Comparison of ENCODE assay signal across 7 cellular contexts in genomic region chr2:123908522-123908921, GRCh38.
"Had no signal": no experiment of that assay in that cellular context is flagged by ENCODE, and none has a peak within 500 bp of the region (broad histone marks: within the 10 kb centered on the region; RNA-seq: fewer than 3 reads in every experiment).

No MANE protein-coding gene starts in this region.

- ATAC-seq: HepG2, K562 had no signal

- H3K27ac Mint-ChIP-seq: IgD-negative memory B cell had no signal

- FAIRE-seq: HepG2, HTR-8/SVneo, K562 had no signal

- H3K4me3 ChIP-seq: K562 had no signal

- H3K27ac ChIP-seq: HL-60 had no signal

- H3K27me3 Mint-ChIP-seq: IgD-negative memory B cell had no signal

- H3K4me3 Mint-ChIP-seq: IgD-negative memory B cell had no signal

- DNase-seq: IMR-90, KBM-7 had no signal
